ENCODE assay signal across 8 cellular contexts in genomic region chr17:55420776-55421178, GRCh38. TPM values are rescaled to one million over a fixed set of nuclear protein-coding genes. Genes with fewer than 3 reads are reported as not detected.
DNase-seq lines count a peak whose midpoint lies in the region; ATAC-seq lines count a peak whose summit lies in the region.

No MANE protein-coding gene starts in this region.

- H3K36me3 ChIP-seq in MG63 (no peaks in the 10 kb centered on the region), mesodermal cell (ENCODE audit: control insufficient read depth, insufficient read depth, low read length) (peaks cover 19% of the 10 kb centered on the region)

- H3K9me3 ChIP-seq in MG63 (no peaks in the 10 kb centered on the region), mesodermal cell (ENCODE audit: control insufficient read depth, low read length) (peaks cover 6% of the 10 kb centered on the region)

- peak overlapping the region; percentile 74 for H3K27ac ChIP-seq in mesodermal cell (ENCODE audit: low read depth, low read length, severe bottlenecking)

- peak overlapping the region; percentile 71 to 91 for H3K27ac Mint-ChIP-seq in effector memory CD8-positive, alpha-beta T cell
- H3K27ac Mint-ChIP-seq in stimulated activated naive B cell treated with anti-CD40 and anti-IgM and Interleukin-4, amounts not matched to agents 10 μg/mL and 1 μg/mL and 100 μg/mL, for 72 hours: peak overlapping the region; percentile 99

- H3K4me1 Mint-ChIP-seq in effector memory CD8-positive, alpha-beta T cell (ENCODE audit: low read depth in 2 of 2): peaks cover 29 to 37% of the 10 kb centered on the region in 2 donors
- H3K4me1 Mint-ChIP-seq in stimulated activated naive B cell treated with anti-CD40 and anti-IgM and Interleukin-4, amounts not matched to agents 10 μg/mL and 1 μg/mL and 100 μg/mL, for 72 hours: peaks cover 58 to 75% of the 10 kb centered on the region in 2 donors

- H3K4me3 ChIP-seq in MG63 (peak overlapping the region; percentile 82), mesodermal cell (ENCODE audit: extremely low read depth, insufficient read depth, low read length, poor library complexity, severe bottlenecking) (peak overlapping the region; percentile 88)

- 0 to 2% methylated on average over 14 to 16 of the region's 21 CpGs for WGBS in mesodermal cell (ENCODE audit: insufficient coverage in 2 of 2), 2 experiments

- H3K27me3 ChIP-seq in MG63: peaks cover 21% of the 10 kb centered on the region

- peaks cover 10% of the 10 kb centered on the region for H3K36me3 Mint-ChIP-seq in effector memory CD8-positive, alpha-beta T cell (ENCODE audit: insufficient read depth)
- peaks cover 24 to 33% of the 10 kb centered on the region in 2 donors for H3K36me3 Mint-ChIP-seq in stimulated activated naive B cell treated with anti-CD40 and anti-IgM and Interleukin-4, amounts not matched to agents 10 μg/mL and 1 μg/mL and 100 μg/mL, for 72 hours

- H3K4me3 Mint-ChIP-seq in effector memory CD8-positive, alpha-beta T cell: peak overlapping the region; percentile 89 to 92
- H3K4me3 Mint-ChIP-seq in stimulated activated naive B cell treated with anti-CD40 and anti-IgM and Interleukin-4, amounts not matched to agents 10 μg/mL and 1 μg/mL and 100 μg/mL, for 72 hours: peak overlapping the region; percentile 95

- DNase-seq in ELR (ENCODE audit: low read depth) (peak; percentile 53), MG63 (peak; percentile 18)
- peak in 2 of 3 experiments; percentile 20 to 27 for DNase-seq in activated CD8-positive, alpha-beta memory T cell treated with anti-CD3 and anti-CD28 coated beads for 48 hours (ENCODE audit: low read depth in 2 of 3, low spot score in 2 of 3)
- peak; percentile 10 to 25 (median 24) for DNase-seq in effector memory CD8-positive, alpha-beta T cell
- DNase-seq in stimulated activated naive B cell treated with anti-CD40 and anti-IgM and Interleukin-4, amounts not matched to agents 10 μg/mL and 1 μg/mL and 100 μg/mL, for 72 hours: peak; percentile 25

- no peaks in the 10 kb centered on the region for H3K9me3 Mint-ChIP-seq in effector memory CD8-positive, alpha-beta T cell
- no peaks in the 10 kb centered on the region for H3K9me3 Mint-ChIP-seq in stimulated activated naive B cell treated with anti-CD40 and anti-IgM and Interleukin-4, amounts not matched to agents 10 μg/mL and 1 μg/mL and 100 μg/mL, for 72 hours

- peaks cover 3% of the 10 kb centered on the region for H3K4me1 ChIP-seq in mesodermal cell (ENCODE audit: control insufficient read depth, insufficient read depth, low read length, poor library complexity, severe bottlenecking)

- ATAC-seq in effector memory CD8-positive, alpha-beta T cell (replicated peaks): peak; percentile 19
- peak; percentile 30 to 36 for ATAC-seq in stimulated activated naive B cell treated with anti-CD40 and anti-IgM and Interleukin-4, amounts not matched to agents 10 μg/mL and 1 μg/mL and 100 μg/mL, for 72 hours (replicated peaks)
- ATAC-seq in HG03139 (IDR thresholded peaks at IDR 0.05; ENCODE audit: unreplicated experiment) (no peak), GM18511 (IDR thresholded peaks at IDR 0.05; ENCODE audit: unreplicated experiment) (no peak)

- H3K27me3 Mint-ChIP-seq in effector memory CD8-positive, alpha-beta T cell: peaks cover 25 to 26% of the 10 kb centered on the region in 2 donors
- no peaks in the 10 kb centered on the region for H3K27me3 Mint-ChIP-seq in stimulated activated naive B cell treated with anti-CD40 and anti-IgM and Interleukin-4, amounts not matched to agents 10 μg/mL and 1 μg/mL and 100 μg/mL, for 72 hours

RNA-seq across cellular contexts. Expression of gene MMD, which starts 0.9 kb away (rescaled TPM):
- 6.3 and 6.8 TPM in 2 replicates for total RNA-seq in MG63 (2014; rRNA removed; shearing (Covaris generic); ENCODE audit: low replicate concordance)
- polyA plus RNA-seq in mesodermal cell (2013, experiment 1 of 2): 67.7 TPM
- 66.2 TPM for polyA plus RNA-seq in mesodermal cell (2013, experiment 2 of 2)

Comparison
In these comparisons a context has a peak if more than half of its experiments do, and no peak if none do; other contexts are left out.
1. ATAC-seq: peak in effector memory CD8-positive, alpha-beta T cell (single experiment) and stimulated activated naive B cell treated with anti-CD40 and anti-IgM and Interleukin-4, amounts not matched to agents 10 μg/mL and 1 μg/mL and 100 μg/mL, for 72 hours (2 of 2); none in HG03139 (single experiment) and GM18511 (single experiment).
2. Peak in every context shown above with its lines, with median percentiles within 50 percentile points of each other: DNase-seq.